16 cellular contexts compared by ENCODE assay signal in genomic region chr18:54316071-54316820, GRCh38. TPM values are rescaled to one million over a fixed set of nuclear protein-coding genes. Genes with fewer than 3 reads are reported as not detected.
DNase-seq lines count a peak whose midpoint lies in the region; TF ChIP-seq lines count a peak whose summit lies in the region.
"Had no signal": no experiment of that assay in that cellular context is flagged by ENCODE, and none has a peak within 500 bp of the region (broad histone marks: within the 10 kb centered on the region; RNA-seq: fewer than 3 reads in every experiment).

No MANE protein-coding gene starts in this region.

- H3K4me2 ChIP-seq in PC-9 = 0 out of 2 replicates have a peak overlapping the region, but pooled peaks have one; percentile 11
- H3K4me2 ChIP-seq in neural progenitor cell = no peak overlapping the region

- intact Hi-C loops in PC-9 (cut with micrococcal nuclease; ENCODE audit: unreplicated experiment) = no loop called here

- no peaks in the 10 kb centered on the region for H3K27me3 Mint-ChIP-seq in neural progenitor cell (ENCODE audit: insufficient read depth, low read depth)

- no peaks in the 10 kb centered on the region for H3K36me3 Mint-ChIP-seq in neural progenitor cell

- DNase-seq in AML-193 (lab: John Stamatoyannopoulos, UW) = peak; percentile 20 to 36
- DNase-seq in HT-29 (ENCODE audit: low spot score) = peak; percentile 15
- DNase-seq in PC-9 = peak in 1 of 2 experiments; percentile 68
- no peak for DNase-seq in neural progenitor cell (ENCODE audit: low spot score)
- no peak for DNase-seq in DMS53 treated with DMSO at 0.1 percent for 48 hours (lab: John Stamatoyannopoulos, UW; ENCODE audit: unreplicated experiment)
- no peak for DNase-seq in NCI-H2029 (lab: John Stamatoyannopoulos, UW)
- DNase-seq in iPS-NIHi11 (ENCODE audit: low spot score) = no peak
- DNase-seq: ACHN, DMS 273 treated with DMSO at 0.1 percent for 48 hours, GDM1, NCI-H1417, NCI-H1930, NCI-H526, T-helper 1 cell had no signal

- H3K4me1 Mint-ChIP-seq in neural progenitor cell = peaks cover 5% of the 10 kb centered on the region

- H3K4me1 ChIP-seq in PC-9 (replicated peaks; ENCODE audit: insufficient read depth) = peaks cover 13% of the 10 kb centered on the region; the same call in 1 of the 2 replicates
- H3K4me1 ChIP-seq in neural progenitor cell = peaks cover 11% of the 10 kb centered on the region

- no peak overlapping the region for H3K9ac ChIP-seq in neural progenitor cell

- POLR2A ChIA-PET in PC-9 (lab: Charles Lee; ENCODE audit: unreplicated experiment) = no interaction called here

- H3K27ac ChIP-seq in PC-9 (peak overlapping the region; percentile 30; the same call in 1 of the 2 replicates), neural progenitor cell (no peak overlapping the region)

- H3K36me3 ChIP-seq in PC-9 (ENCODE audit: low read depth) (no peaks in the 10 kb centered on the region), neural progenitor cell (no peaks in the 10 kb centered on the region)

- no peak overlapping the region for H3K4me3 ChIP-seq in PC-9
- H3K4me3 ChIP-seq in neural progenitor cell = no peak overlapping the region

- no peaks in the 10 kb centered on the region for H3K9me3 Mint-ChIP-seq in neural progenitor cell

- no peaks in the 10 kb centered on the region for H4K20me1 ChIP-seq in PC-9 (ENCODE audit: insufficient read depth)
- H4K20me1 ChIP-seq in neural progenitor cell (ENCODE audit: low read depth) = no peaks in the 10 kb centered on the region

- CTCF ChIA-PET in PC-9 (lab: Charles Lee) = no interaction called here

- H3K4me3 Mint-ChIP-seq in neural progenitor cell = no peak overlapping the region

- no peak for TF ChIP-seq CTCF in PC-9 (conservative IDR thresholded peaks at IDR 0.05)
- no peak for TF ChIP-seq CTCF in neural progenitor cell (IDR thresholded peaks at IDR 0.05)

- H2AFZ ChIP-seq in PC-9 (no peak overlapping the region), neural progenitor cell (replicated peaks) (peak overlapping the region; percentile 15)

- no peaks in the 10 kb centered on the region for H3K9me2 ChIP-seq in PC-9 (ENCODE audit: insufficient read depth)

- H3K9me3 ChIP-seq in PC-9 (ENCODE audit: insufficient read depth, low read depth) = no peaks in the 10 kb centered on the region
- H3K9me3 ChIP-seq in neural progenitor cell (ENCODE audit: low read depth) = no peaks in the 10 kb centered on the region

- BruUV-seq in PC-9 (replicated peaks; lab: Mats Ljungman, UMichigan) = no TSS peak

- H3F3A ChIP-seq in PC-9 (ENCODE audit: insufficient read depth, low read depth) (peaks cover 4% of the 10 kb centered on the region; the same call in 1 of the 2 replicates), neural progenitor cell (ENCODE audit: low read depth) (peaks cover 5% of the 10 kb centered on the region)

- H3K27me3 ChIP-seq in PC-9 (ENCODE audit: insufficient read depth, low read depth) = no peaks in the 10 kb centered on the region
- H3K27me3 ChIP-seq in neural progenitor cell = no peaks in the 10 kb centered on the region

- H3K27ac Mint-ChIP-seq in neural progenitor cell = no peak overlapping the region

- no peaks in the 10 kb centered on the region for H3K79me2 ChIP-seq in PC-9 (ENCODE audit: low read depth)
- no peaks in the 10 kb centered on the region for H3K79me2 ChIP-seq in neural progenitor cell (ENCODE audit: low read depth)

RNA-seq across cellular contexts. Expression of gene STARD6, which starts 41.4 kb away (rescaled TPM):
- not detected in 2 replicates for total RNA-seq in HT-29 (2014; rRNA removed; shearing (Covaris generic))
- total RNA-seq in PC-9 (2021) = not detected in 2 replicates
- not detected in 2 replicates for total RNA-seq in neural progenitor cell (ENCODE audit: low replicate concordance)
- total RNA-seq: Right ventricle myocardium inferior, SK-MEL-5 had no signal

RNA-seq across cellular contexts. Expression of gene C18orf54, which starts 41.5 kb away (rescaled TPM):
- total RNA-seq in HT-29 (2014; rRNA removed; shearing (Covaris generic)) = 0.50 and 1.0 TPM in 2 replicates
- total RNA-seq in PC-9 (2021) = 6.7 and 7.6 TPM in 2 replicates
- total RNA-seq in neural progenitor cell (ENCODE audit: low replicate concordance) = 21.5 and 40.1 TPM in 2 replicates

RNA-seq across cellular contexts. Expression of gene POLI, which starts 46.9 kb away (rescaled TPM):
- total RNA-seq in HT-29 (2014; rRNA removed; shearing (Covaris generic)) = 5.0 TPM in 2 replicates
- 11.9 and 17.6 TPM in 2 replicates for total RNA-seq in PC-9 (2021)
- total RNA-seq in neural progenitor cell (ENCODE audit: low replicate concordance) = 103 and 191 TPM in 2 replicates

Comparison
In these comparisons a context has a peak if more than half of its experiments do, and no peak if none do; other contexts are left out.
1. DNase-seq: peak in AML-193 (2 of 2) and HT-29 (single experiment); none in neural progenitor cell (single experiment), DMS53 treated with DMSO at 0.1 percent for 48 hours (single experiment), NCI-H2029 (single experiment) and iPS-NIHi11 (single experiment).